In the genomic region with DNA sequence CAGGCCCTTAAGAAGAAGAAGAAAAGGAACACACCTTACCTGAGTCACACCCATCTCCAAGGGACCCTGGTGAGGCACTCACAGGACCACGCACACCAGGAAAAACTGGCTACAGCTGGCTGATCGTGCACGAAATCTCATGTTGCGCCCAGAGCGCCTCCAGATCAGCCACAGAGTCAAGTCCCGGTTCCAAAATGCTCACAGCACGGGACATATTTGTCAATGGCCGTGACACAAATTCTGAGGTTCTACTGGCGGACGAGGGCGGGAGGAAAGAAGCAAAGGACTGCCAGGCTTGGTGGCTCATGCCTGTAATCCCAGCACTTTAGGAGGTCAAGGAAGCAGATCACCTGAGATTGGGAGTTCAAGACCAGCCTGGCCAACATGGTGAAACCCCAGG, we compare ENCODE assay signal across 10 cellular contexts. TPM values are rescaled to one million over a fixed set of nuclear protein-coding genes. Genes with fewer than 3 reads are reported as not detected.
A peak's percentile ranks its signal among the peaks of the same experiment; 100 is the strongest.
DNase-seq lines count a peak whose midpoint lies in the region; ATAC-seq, FAIRE-seq and TF ChIP-seq lines count a peak whose summit lies in the region.
"Had no signal": no experiment of that assay in that cellular context is flagged by ENCODE, and none has a peak within 500 bp of the region (broad histone marks: within the 10 kb centered on the region; RNA-seq: fewer than 3 reads in every experiment).

No MANE protein-coding gene starts in this region.

- no peak overlapping the region for H3K4me3 Mint-ChIP-seq in activated naive CD4-positive, alpha-beta T cell treated with anti-CD3 and anti-CD28 coated beads for 36 hours
- H3K4me3 Mint-ChIP-seq in activated B cell treated with CpG ODN at 0.5 μM for 24 hours (peak overlapping the region; percentile 77), immature natural killer cell (peak overlapping the region in 4 of 5 donors; percentile 42 to 87 (median 66))
- H3K4me3 Mint-ChIP-seq: endodermal cell had no signal

- H3K36me3 Mint-ChIP-seq in activated naive CD4-positive, alpha-beta T cell treated with anti-CD3 and anti-CD28 coated beads for 36 hours (ENCODE audit: low read depth) = peaks cover 2% of the 10 kb centered on the region
- H3K36me3 Mint-ChIP-seq in activated B cell treated with CpG ODN at 0.5 μM for 24 hours (ENCODE audit: low read depth) (peaks cover 5% of the 10 kb centered on the region), immature natural killer cell (peaks cover 0 to 4% (median 0%) of the 10 kb centered on the region in 3 donors)

- peak overlapping the region in 4 of 5 donors; percentile 20 to 76 (median 68) for H3K27ac ChIP-seq in stomach

- no peaks in the 10 kb centered on the region for H3K9me3 ChIP-seq in stomach

- no peak for TF ChIP-seq CTCF in activated B cell treated with CpG ODN at 0.5 μM for 24 hours (IDR thresholded peaks at IDR 0.05)
- no peak for TF ChIP-seq CTCF in stomach (IDR thresholded peaks at IDR 0.05)

- H3K27me3 ChIP-seq in stomach = no peaks in the 10 kb centered on the region

- H3K4me1 Mint-ChIP-seq in activated naive CD4-positive, alpha-beta T cell treated with anti-CD3 and anti-CD28 coated beads for 36 hours (ENCODE audit: low read depth) = peaks cover 66% of the 10 kb centered on the region
- H3K4me1 Mint-ChIP-seq in activated B cell treated with CpG ODN at 0.5 μM for 24 hours (peaks cover 85% of the 10 kb centered on the region), immature natural killer cell (peaks cover 57 to 59% of the 10 kb centered on the region in 2 donors)

- H3K27me3 Mint-ChIP-seq in activated naive CD4-positive, alpha-beta T cell treated with anti-CD3 and anti-CD28 coated beads for 36 hours (ENCODE audit: low read depth) = no peaks in the 10 kb centered on the region
- H3K27me3 Mint-ChIP-seq in activated B cell treated with CpG ODN at 0.5 μM for 24 hours = no peaks in the 10 kb centered on the region
- peaks cover 0 to 2% (median 0%) of the 10 kb centered on the region in 3 donors for H3K27me3 Mint-ChIP-seq in immature natural killer cell (ENCODE audit: low read depth in 3 of 3)

- TF ChIP-seq EP300 in stomach (IDR thresholded peaks at IDR 0.05) = no peak

- H3K36me3 ChIP-seq in stomach = peaks cover 0 to 14% (median 3%) of the 10 kb centered on the region in 4 donors

- no peaks in the 10 kb centered on the region for H3K9me3 Mint-ChIP-seq in activated naive CD4-positive, alpha-beta T cell treated with anti-CD3 and anti-CD28 coated beads for 36 hours
- H3K9me3 Mint-ChIP-seq in activated B cell treated with CpG ODN at 0.5 μM for 24 hours (no peaks in the 10 kb centered on the region), immature natural killer cell (no peaks in the 10 kb centered on the region)
- H3K9me3 Mint-ChIP-seq: endodermal cell had no signal

- no peak for FAIRE-seq in GM19239 (lab: Jason Lieb, UNC)

- CTCF ChIA-PET in activated naive CD4-positive, alpha-beta T cell treated with anti-CD3 and anti-CD28 coated beads for 36 hours (lab: Charles Lee) = interaction anchor here (1.2 to 1.7 kb wide), 2 partner anchors 9 to 112 kb away, joined by 3 to 5 read pairs; no protein-coding TSS in a partner anchor
- CTCF ChIA-PET in activated B cell treated with CpG ODN at 0.5 μM for 24 hours (lab: Charles Lee) = interaction anchor here (1.3 kb wide), 1 partner anchor 23 kb away, joined by 3 read pairs; a partner anchor contains a TSS

- DNase-seq in activated naive CD4-positive, alpha-beta T cell treated with anti-CD3 and anti-CD28 coated beads for 36 hours = no peak
- DNase-seq in activated naive CD4-positive, alpha-beta T cell (lab: John Stamatoyannopoulos, UW) = no peak
- no peak for DNase-seq in activated B cell treated with CpG ODN at 0.5 μM for 24 hours
- DNase-seq in immature natural killer cell = no peak
- DNase-seq in stomach = no peak
- DNase-seq in GM19239 (ENCODE audit: insufficient read length, low spot score) = no peak
- DNase-seq in HUDEP-2 (lab: John Stamatoyannopoulos, UW; ENCODE audit: unreplicated experiment in 76 of 76) = no peak
- DNase-seq: endodermal cell, RPMI8226 had no signal

- peaks cover 68 to 90% (median 79%) of the 10 kb centered on the region in 4 donors for H3K4me1 ChIP-seq in stomach

- TF ChIP-seq POLR2A in stomach (IDR thresholded peaks at IDR 0.05) = no peak

- H3K4me3 ChIP-seq in stomach = no peak overlapping the region

- no peak for ATAC-seq in activated B cell treated with CpG ODN at 0.5 μM for 24 hours (ENCODE audit: low read depth)
- ATAC-seq in HG03432 (IDR thresholded peaks at IDR 0.05; ENCODE audit: unreplicated experiment) = no peak

- H3K27ac Mint-ChIP-seq in activated naive CD4-positive, alpha-beta T cell treated with anti-CD3 and anti-CD28 coated beads for 36 hours = peak overlapping the region; percentile 80
- peak overlapping the region; percentile 83 for H3K27ac Mint-ChIP-seq in activated B cell treated with CpG ODN at 0.5 μM for 24 hours
- peak overlapping the region in 4 of 6 donors; percentile 23 to 93 (median 38) for H3K27ac Mint-ChIP-seq in immature natural killer cell

- POLR2A ChIA-PET in activated B cell treated with CpG ODN at 0.5 μM for 24 hours (lab: Charles Lee) = interaction anchor here (1.0 to 1.2 kb wide), 2 partner anchors 9 to 11 kb away, joined by 3 to 4 read pairs; no protein-coding TSS in a partner anchor

- intact Hi-C loops in activated naive CD4-positive, alpha-beta T cell treated with anti-CD3 and anti-CD28 coated beads for 36 hours (cut with micrococcal nuclease) = loop anchor here (1.0 kb wide), 2 partner anchors 10 to 21 kb away; a partner anchor contains a TSS
- intact Hi-C loops in activated B cell treated with CpG ODN at 0.5 μM for 24 hours (cut with micrococcal nuclease) (loop anchor here (1.0 kb wide), 2 partner anchors 10 to 21 kb away; a partner anchor contains a TSS), stomach (cut with DNase I; ENCODE audit: low total_unique reads) (no loop called here)

- WGBS in stomach, 5 donors = 85 to 95% (median 89%) methylated on average over 6 to 11 of the region's 11 CpGs

RNA-seq across cellular contexts. Expression of a gene that starts 21.5 kb away (rescaled TPM):
- 10 to 100 TPM; 31.7 to 32.1 TPM for total RNA-seq in activated naive CD4-positive, alpha-beta T cell treated with anti-CD3 and anti-CD28 coated beads for 36 hours
- 33.8 and 43.7 TPM in 2 replicates for total RNA-seq in activated B cell treated with CpG ODN at 0.5 μM for 24 hours
- 10 to 100 TPM; 13.8 to 24.6 (median 18.4) TPM for polyA plus RNA-seq in immature natural killer cell
- 100 to 1,000 TPM in 1 of 5 donors, 10 to 100 TPM in 4; 14.8 to 111 (median 26.3) TPM for total RNA-seq in stomach
- polyA plus RNA-seq in stomach = 10 to 100 TPM; 44.9 to 48.5 (median 46.0) TPM

RNA-seq across cellular contexts. Expression of a gene that starts 23.6 kb away (rescaled TPM):
- total RNA-seq in activated naive CD4-positive, alpha-beta T cell treated with anti-CD3 and anti-CD28 coated beads for 36 hours = 10 to 100 TPM; 57.3 to 65.1 TPM
- total RNA-seq in activated B cell treated with CpG ODN at 0.5 μM for 24 hours = 13.9 and 19.2 TPM in 2 replicates
- polyA plus RNA-seq in immature natural killer cell = 1 to 10 TPM; 1.5 to 8.5 (median 2.9) TPM
- total RNA-seq in stomach = 100 to 1,000 TPM in 1 of 5 donors, 10 to 100 TPM in 1, 1 to 10 TPM in 3; 1.8 to 100 (median 9.8) TPM
- polyA plus RNA-seq in stomach = 1 to 10 TPM; 5.4 to 7.2 (median 5.8) TPM

RNA-seq across cellular contexts. Expression of a gene that starts 35.5 kb away (rescaled TPM):
- total RNA-seq in activated naive CD4-positive, alpha-beta T cell treated with anti-CD3 and anti-CD28 coated beads for 36 hours = 10 to 100 TPM; 16.3 to 18.6 TPM
- total RNA-seq in activated B cell treated with CpG ODN at 0.5 μM for 24 hours (25.2 and 29.8 TPM in 2 replicates), stomach (10 to 100 TPM in 2 of 5 donors, 1 to 10 TPM in 3; 2.2 to 24.5 (median 8.3) TPM)
- polyA plus RNA-seq in immature natural killer cell (10 to 100 TPM in 2 of 3 donors, 1 to 10 TPM in 1; 9.0 to 13.4 (median 11.3) TPM), stomach (10 to 100 TPM; 20.4 to 25.0 (median 22.0) TPM)

RNA-seq across cellular contexts. Expression of a gene that starts 40.3 kb away (rescaled TPM):
- total RNA-seq in activated naive CD4-positive, alpha-beta T cell treated with anti-CD3 and anti-CD28 coated beads for 36 hours = 10 to 100 TPM in 1 of 2 experiments, 1 to 10 TPM in 1; 8.1 to 10.7 TPM
- 1.1 and 1.3 TPM in 2 replicates for total RNA-seq in activated B cell treated with CpG ODN at 0.5 μM for 24 hours
- polyA plus RNA-seq in immature natural killer cell = 1 to 10 TPM in 1 of 3 donors, under 1 TPM in 1, not detected in 1; 0.89 to 4.2 TPM
- total RNA-seq in stomach = 100 to 1,000 TPM in 1 of 5 donors, 10 to 100 TPM in 3, not detected in 1; 20.7 to 250 (median 35.1) TPM
- polyA plus RNA-seq in stomach = 10 to 100 TPM; 32.7 to 70.8 (median 52.4) TPM
